In the genomic region with DNA sequence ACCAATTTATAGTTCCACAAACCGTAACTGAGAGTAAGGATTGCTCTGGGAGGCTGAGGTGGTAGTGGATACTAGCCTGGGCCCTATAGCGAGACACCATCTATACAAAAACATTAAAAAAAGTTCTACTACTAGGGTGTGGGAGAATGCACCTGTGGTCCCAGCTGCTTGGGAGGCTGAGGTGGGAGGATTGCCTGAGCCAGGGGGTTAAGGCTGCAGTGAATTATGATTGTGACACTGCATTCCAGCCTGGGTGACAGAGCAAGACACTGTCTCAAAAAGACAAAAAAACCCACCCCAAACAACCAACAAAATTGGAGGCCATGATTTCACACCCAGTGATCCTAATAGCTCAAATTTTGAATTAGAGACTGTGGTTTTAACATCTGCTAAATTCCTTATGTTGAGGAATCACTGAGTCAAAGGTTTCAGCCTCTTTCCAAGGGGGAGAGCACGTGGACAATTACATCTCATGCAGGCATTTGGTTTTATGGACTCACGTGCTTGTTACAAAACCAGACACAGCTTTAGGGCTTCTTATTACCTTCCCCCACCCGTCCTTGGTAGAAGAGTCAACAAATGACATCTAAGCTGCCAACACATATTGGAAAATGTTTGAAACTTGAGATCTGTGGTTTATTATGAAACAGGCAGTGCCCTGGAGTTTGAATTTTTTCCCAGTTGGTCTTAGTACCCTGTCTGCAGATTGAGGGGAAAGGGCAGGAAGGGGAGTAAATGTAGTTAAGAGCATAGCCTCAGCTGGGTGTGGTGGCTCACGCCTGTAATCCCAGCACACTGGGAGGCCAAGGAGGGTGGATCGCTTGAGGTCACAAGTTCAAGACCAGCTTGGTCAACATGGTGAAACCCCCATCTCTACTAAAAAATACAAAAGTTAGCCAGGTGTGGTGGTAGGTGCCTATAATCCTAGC, we compare ENCODE assay signal across 11 cellular contexts. TPM values are rescaled to one million over a fixed set of nuclear protein-coding genes. Genes with fewer than 3 reads are reported as not detected.
A peak's percentile ranks its signal among the peaks of the same experiment; 100 is the strongest.
DNase-seq lines count a peak whose midpoint lies in the region; ATAC-seq and TF ChIP-seq lines count a peak whose summit lies in the region.
"Had no signal": no experiment of that assay in that cellular context is flagged by ENCODE, and none has a peak within 500 bp of the region (broad histone marks: within the 10 kb centered on the region; RNA-seq: fewer than 3 reads in every experiment).

No MANE protein-coding gene starts in this region.

- H3K27me3 Mint-ChIP-seq in activated T-helper 2 cell treated with anti-CD3 and anti-CD28 coated beads, Interferon-gamma antibody, Interleukin-2, Interleukin-4, amounts not matched to agents 10 μg/mL and 5 μg/mL and 100 μg/mL, durations not matched to agents 14 hours and 24 hours and 36 hours (ENCODE audit: low read depth): no peaks in the 10 kb centered on the region
- H3K27me3 Mint-ChIP-seq: activated naive CD8-positive, alpha-beta T cell treated with anti-CD3 and anti-CD28 coated beads, Interleukin-2, amount 10 ng/mL, durations not matched to agents 7 days and 5 days had no signal

- peak; percentile 90 for DNase-seq in Daoy (ENCODE audit: low read depth)
- DNase-seq in NCI-H2107 treated with DMSO at 0.1 percent for 48 hours (lab: John Stamatoyannopoulos, UW; ENCODE audit: unreplicated experiment): peak; percentile 87
- peak; percentile 81 for DNase-seq in mammary epithelial cell
- peak; percentile 55 for DNase-seq in non-pigmented ciliary epithelial cell (ENCODE audit: low read depth)
- DNase-seq in activated T-helper 2 cell treated with anti-CD3 and anti-CD28 coated beads, Interferon-gamma antibody, Interleukin-2, Interleukin-4, amounts not matched to agents 10 μg/mL and 5 μg/mL and 100 μg/mL, durations not matched to agents 14 hours and 24 hours and 36 hours (ENCODE audit: low spot score): no peak
- DNase-seq in NCI-H1048 (lab: John Stamatoyannopoulos, UW): no peak
- no peak for DNase-seq in smooth muscle cell (lab: John Stamatoyannopoulos, UW; ENCODE audit: unreplicated experiment)
- DNase-seq: activated naive CD8-positive, alpha-beta T cell treated with anti-CD3 and anti-CD28 coated beads, Interleukin-2, amount 10 ng/mL, durations not matched to agents 7 days and 5 days; NCI-H345; nucleus accumbens had no signal

- H4K20me1 ChIP-seq in mammary epithelial cell (ENCODE audit: insufficient read depth, low read length) (no peaks in the 10 kb centered on the region), smooth muscle cell (ENCODE audit: low read depth) (no peaks in the 10 kb centered on the region)

- H3K4me3 ChIP-seq in mammary epithelial cell (replicated peaks in 1 of 3; ENCODE audit: insufficient read depth in 1 of 3, low read depth in 2 of 3, low read length in 3 of 3) (no peak overlapping the region), smooth muscle cell (no peak overlapping the region)

- dilution Hi-C loops in mammary epithelial cell (cut with HindIII; ENCODE audit: low sequenced_read_pairs): no loop called here

- no TSS peak for BruUV-seq in mammary epithelial cell (replicated peaks; lab: Mats Ljungman, UMichigan)

- H3K36me3 ChIP-seq in mammary epithelial cell (ENCODE audit: insufficient read depth, low read length) (no peaks in the 10 kb centered on the region), smooth muscle cell (ENCODE audit: low read depth) (no peaks in the 10 kb centered on the region)

- H3K4me1 ChIP-seq in mammary epithelial cell (ENCODE audit: insufficient read depth, low read length) (no peaks in the 10 kb centered on the region), smooth muscle cell (ENCODE audit: low read depth) (no peaks in the 10 kb centered on the region)

- H3K9me3 ChIP-seq in mammary epithelial cell (replicated peaks; ENCODE audit: insufficient read depth, low read length) (no peaks in the 10 kb centered on the region), smooth muscle cell (replicated peaks; ENCODE audit: low read depth) (no peaks in the 10 kb centered on the region)

- intact Hi-C loops in mammary epithelial cell (cut with micrococcal nuclease): no loop called here
- intact Hi-C loops in activated T-helper 2 cell treated with anti-CD3 and anti-CD28 coated beads, Interferon-gamma antibody, Interleukin-2, Interleukin-4, amounts not matched to agents 10 μg/mL and 5 μg/mL and 100 μg/mL, durations not matched to agents 14 hours and 24 hours and 36 hours (cut with micrococcal nuclease): no loop called here

- no peak for ATAC-seq in GM21619 (IDR thresholded peaks at IDR 0.05; ENCODE audit: unreplicated experiment)

- H3K4me3 Mint-ChIP-seq in activated T-helper 2 cell treated with anti-CD3 and anti-CD28 coated beads, Interferon-gamma antibody, Interleukin-2, Interleukin-4, amounts not matched to agents 10 μg/mL and 5 μg/mL and 100 μg/mL, durations not matched to agents 14 hours and 24 hours and 36 hours (ENCODE audit: low read depth): no peak overlapping the region
- H3K4me3 Mint-ChIP-seq: activated naive CD8-positive, alpha-beta T cell treated with anti-CD3 and anti-CD28 coated beads, Interleukin-2, amount 10 ng/mL, durations not matched to agents 7 days and 5 days had no signal

- H3K9me3 Mint-ChIP-seq in activated T-helper 2 cell treated with anti-CD3 and anti-CD28 coated beads, Interferon-gamma antibody, Interleukin-2, Interleukin-4, amounts not matched to agents 10 μg/mL and 5 μg/mL and 100 μg/mL, durations not matched to agents 14 hours and 24 hours and 36 hours: no peaks in the 10 kb centered on the region

- no peak overlapping the region for H2AFZ ChIP-seq in mammary epithelial cell (ENCODE audit: low read depth, low read length)
- no peak overlapping the region for H2AFZ ChIP-seq in smooth muscle cell (ENCODE audit: low read depth)

- H3K4me1 Mint-ChIP-seq in activated T-helper 2 cell treated with anti-CD3 and anti-CD28 coated beads, Interferon-gamma antibody, Interleukin-2, Interleukin-4, amounts not matched to agents 10 μg/mL and 5 μg/mL and 100 μg/mL, durations not matched to agents 14 hours and 24 hours and 36 hours (ENCODE audit: low read depth): peaks cover 14% of the 10 kb centered on the region

- H3K27ac ChIP-seq in mammary epithelial cell (ENCODE audit: insufficient read depth, low read depth, low read length) (no peak overlapping the region), smooth muscle cell (ENCODE audit: low read depth) (no peak overlapping the region)

- H3K27ac Mint-ChIP-seq in activated T-helper 2 cell treated with anti-CD3 and anti-CD28 coated beads, Interferon-gamma antibody, Interleukin-2, Interleukin-4, amounts not matched to agents 10 μg/mL and 5 μg/mL and 100 μg/mL, durations not matched to agents 14 hours and 24 hours and 36 hours: no peak overlapping the region
- H3K27ac Mint-ChIP-seq: activated naive CD8-positive, alpha-beta T cell treated with anti-CD3 and anti-CD28 coated beads, Interleukin-2, amount 10 ng/mL, durations not matched to agents 7 days and 5 days had no signal

- H3K4me2 ChIP-seq in mammary epithelial cell (ENCODE audit: insufficient read depth, low read depth, low read length) (no peak overlapping the region), smooth muscle cell (no peak overlapping the region)

- peaks cover 5% of the 10 kb centered on the region for H3F3A ChIP-seq in smooth muscle cell (ENCODE audit: low read depth)

- H3K27me3 ChIP-seq in mammary epithelial cell (ENCODE audit: insufficient read depth, low read length) (no peaks in the 10 kb centered on the region), smooth muscle cell (ENCODE audit: low read depth) (no peaks in the 10 kb centered on the region)

- CTCF ChIA-PET in mammary epithelial cell (lab: Charles Lee; ENCODE audit: low non-redundant PET): no interaction called here

- in situ Hi-C loops in mammary epithelial cell (cut with MboI; ENCODE audit: low sequenced_read_pairs in 2 of 2): no loop called here

- H3K9ac ChIP-seq in mammary epithelial cell (ENCODE audit: insufficient read depth, low read length) (no peak overlapping the region), smooth muscle cell (ENCODE audit: low read depth) (no peak overlapping the region)

- no peaks in the 10 kb centered on the region for H3K79me2 ChIP-seq in mammary epithelial cell (ENCODE audit: insufficient read depth, low read length)
- no peaks in the 10 kb centered on the region for H3K79me2 ChIP-seq in smooth muscle cell (ENCODE audit: low read depth)

- H3K36me3 Mint-ChIP-seq in activated T-helper 2 cell treated with anti-CD3 and anti-CD28 coated beads, Interferon-gamma antibody, Interleukin-2, Interleukin-4, amounts not matched to agents 10 μg/mL and 5 μg/mL and 100 μg/mL, durations not matched to agents 14 hours and 24 hours and 36 hours (ENCODE audit: low read depth): peaks cover 7% of the 10 kb centered on the region

- TF ChIP-seq CTCF in mammary epithelial cell (conservative IDR thresholded peaks at IDR 0.05 in 1 of 2, IDR thresholded peaks at IDR 0.05 in 1 of 2; ENCODE audit: extremely low read depth in 1 of 2, insufficient read depth in 1 of 2, low read depth in 1 of 2, low read length in 2 of 2) (no peak), smooth muscle cell (IDR thresholded peaks at IDR 0.05; ENCODE audit: borderline replicate concordance, insufficient read depth, poor library complexity, severe bottlenecking) (no peak)

- WGBS in mammary epithelial cell (ENCODE audit: low coverage, missing lambda C conversion rate): 47% methylated on average over 7 of the region's 7 CpGs
- 51% methylated on average over 7 of the region's 7 CpGs for WGBS in smooth muscle cell (ENCODE audit: low lambda C conversion rate)

RNA-seq across cellular contexts. Expression of gene CYP2A6, which starts 18.5 kb away (rescaled TPM):
- total RNA-seq in Daoy (2014; rRNA removed; shearing (Covaris generic)): not detected in 2 replicates
- total RNA-seq in mammary epithelial cell (not detected), smooth muscle cell (not detected in 2 replicates)
- polyA plus RNA-seq in mammary epithelial cell (not detected), smooth muscle cell (not detected in 2 replicates)
- not detected for polyA minus RNA-seq in mammary epithelial cell
- total RNA-seq in activated T-helper 2 cell treated with anti-CD3 and anti-CD28 coated beads, Interferon-gamma antibody, Interleukin-2, Interleukin-4, amounts not matched to agents 10 μg/mL and 5 μg/mL and 100 μg/mL, durations not matched to agents 14 hours and 24 hours and 36 hours: not detected in 2 replicates

RNA-seq across cellular contexts. Expression of gene EGLN2, which starts 32.8 kb away (rescaled TPM):
- total RNA-seq in Daoy (2014; rRNA removed; shearing (Covaris generic)): 46.0 and 54.7 TPM in 2 replicates
- total RNA-seq in mammary epithelial cell (10 to 100 TPM; 59.7 to 82.3 TPM), smooth muscle cell (25.1 and 26.7 TPM in 2 replicates)
- polyA plus RNA-seq in mammary epithelial cell (46.7 TPM), smooth muscle cell (77.1 and 90.5 TPM in 2 replicates)
- 134 TPM for polyA minus RNA-seq in mammary epithelial cell
- 98.5 and 104 TPM in 2 replicates for total RNA-seq in activated T-helper 2 cell treated with anti-CD3 and anti-CD28 coated beads, Interferon-gamma antibody, Interleukin-2, Interleukin-4, amounts not matched to agents 10 μg/mL and 5 μg/mL and 100 μg/mL, durations not matched to agents 14 hours and 24 hours and 36 hours

RNA-seq across cellular contexts. Expression of gene CYP2A7, which starts 50.3 kb away (rescaled TPM):
- total RNA-seq in Daoy (2014; rRNA removed; shearing (Covaris generic)): not detected in 2 replicates
- not detected for total RNA-seq in mammary epithelial cell
- polyA plus RNA-seq in mammary epithelial cell: not detected
- not detected for polyA minus RNA-seq in mammary epithelial cell
- total RNA-seq in activated T-helper 2 cell treated with anti-CD3 and anti-CD28 coated beads, Interferon-gamma antibody, Interleukin-2, Interleukin-4, amounts not matched to agents 10 μg/mL and 5 μg/mL and 100 μg/mL, durations not matched to agents 14 hours and 24 hours and 36 hours: not detected in 2 replicates
- total RNA-seq in smooth muscle cell: not detected in 2 replicates
- not detected in 2 replicates for polyA plus RNA-seq in smooth muscle cell
- total RNA-seq: activated naive CD8-positive, alpha-beta T cell treated with anti-CD3 and anti-CD28 coated beads, Interleukin-2, amount 10 ng/mL, durations not matched to agents 7 days and 5 days had no signal

RNA-seq across cellular contexts. Expression of gene RAB4B, which starts 53.7 kb away (rescaled TPM):
- total RNA-seq in Daoy (2014; rRNA removed; shearing (Covaris generic)): 32.4 and 34.4 TPM in 2 replicates
- total RNA-seq in mammary epithelial cell (10 to 100 TPM in 1 of 2 donors, 1 to 10 TPM in 1; 9.0 to 23.5 TPM), smooth muscle cell (10.6 and 12.1 TPM in 2 replicates)
- polyA plus RNA-seq in mammary epithelial cell (10.0 TPM), smooth muscle cell (39.5 and 43.5 TPM in 2 replicates)
- 12.0 TPM for polyA minus RNA-seq in mammary epithelial cell
- total RNA-seq in activated T-helper 2 cell treated with anti-CD3 and anti-CD28 coated beads, Interferon-gamma antibody, Interleukin-2, Interleukin-4, amounts not matched to agents 10 μg/mL and 5 μg/mL and 100 μg/mL, durations not matched to agents 14 hours and 24 hours and 36 hours: 50.1 and 50.4 TPM in 2 replicates

RNA-seq across cellular contexts. Expression of gene MIA, which starts 56.4 kb away (rescaled TPM):
- total RNA-seq in Daoy (2014; rRNA removed; shearing (Covaris generic)): not detected in 2 replicates
- total RNA-seq in mammary epithelial cell (100 to 1,000 TPM; 106 to 107 TPM), smooth muscle cell (3.8 TPM in 1 of 2 replicates, not detected in the other)
- polyA plus RNA-seq in mammary epithelial cell (166 TPM), smooth muscle cell (2.4 and 4.0 TPM in 2 replicates)
- 99.5 TPM for polyA minus RNA-seq in mammary epithelial cell
- total RNA-seq in activated T-helper 2 cell treated with anti-CD3 and anti-CD28 coated beads, Interferon-gamma antibody, Interleukin-2, Interleukin-4, amounts not matched to agents 10 μg/mL and 5 μg/mL and 100 μg/mL, durations not matched to agents 14 hours and 24 hours and 36 hours: 0.69 TPM in 1 of 2 replicates, not detected in the other

Comparison
In these comparisons a context has a peak if more than half of its experiments do, and no peak if none do; other contexts are left out.
1. DNase-seq: peak in Daoy (single experiment), NCI-H2107 treated with DMSO at 0.1 percent for 48 hours (single experiment), mammary epithelial cell (single experiment) and non-pigmented ciliary epithelial cell (single experiment); none in activated T-helper 2 cell treated with anti-CD3 and anti-CD28 coated beads, Interferon-gamma antibody, Interleukin-2, Interleukin-4, amounts not matched to agents 10 μg/mL and 5 μg/mL and 100 μg/mL, durations not matched to agents 14 hours and 24 hours and 36 hours (single experiment), NCI-H1048 (single experiment) and smooth muscle cell (single experiment).